In genomic region chr4:3858046-3858730, GRCh38 we compare ENCODE assay signal across 20 cellular contexts.
"Had no signal": no experiment of that assay in that cellular context is flagged by ENCODE, and none has a peak within 500 bp of the region (broad histone marks: within the 10 kb centered on the region; RNA-seq: fewer than 3 reads in every experiment).

No MANE protein-coding gene starts in this region.

- H3K36me3 ChIP-seq: breast epithelium, spleen, transverse colon had no signal

- H3K4me3 ChIP-seq: breast epithelium, spleen, transverse colon had no signal

- ATAC-seq: activated CD4-positive, alpha-beta T cell treated with anti-CD3 and anti-CD28 coated beads for 36 hours; activated T-cell treated with anti-CD3 and anti-CD28 coated beads, Interleukin-2, amount 50 U/mL, for 72 hours; esophagus mucosa; left colon; naive thymus-derived CD8-positive, alpha-beta T cell; sciatic nerve; stimulated activated memory B cell treated with anti-CD40 and anti-IgM and Interleukin-4, amounts not matched to agents 10 μg/mL and 1 μg/mL and 100 μg/mL, for 72 hours had no signal

- H3K9me3 ChIP-seq: breast epithelium, spleen, transverse colon had no signal

- DNase-seq: activated CD4-positive, alpha-beta memory T cell treated with anti-CD3 and anti-CD28 coated beads, Interleukin-2, amount 10 ng/mL, durations not matched to agents 7 days and 5 days; activated CD4-positive, alpha-beta T cell treated with anti-CD3 and anti-CD28 coated beads for 36 hours; activated gamma-delta T cell treated with Interleukin-2 at 50 U/mL for 16 hours; activated naive CD8-positive, alpha-beta T cell treated with anti-CD3 and anti-CD28 coated beads, Interleukin-2, amount 10 ng/mL, durations not matched to agents 7 days and 5 days; activated T-cell treated with anti-CD3 and anti-CD28 coated beads, Interleukin-2, amount 50 U/mL, for 72 hours; aorta; hypothalamus; immature natural killer cell; left colon; mammary epithelial cell; naive thymus-derived CD8-positive, alpha-beta T cell; spleen; stimulated activated CD4-positive, alpha-beta T cell treated with anti-CD3 and anti-CD28 coated beads, Interleukin-1b, Interleukin-23, amount 100 ng/mL, for 48 hours; substantia nigra; transverse colon had no signal

- H3K27ac ChIP-seq: breast epithelium, spleen, transverse colon, VCaP had no signal

- H3K4me1 ChIP-seq: breast epithelium, transverse colon had no signal
